ENCODE assay signal across 8 cellular contexts in the genomic region with DNA sequence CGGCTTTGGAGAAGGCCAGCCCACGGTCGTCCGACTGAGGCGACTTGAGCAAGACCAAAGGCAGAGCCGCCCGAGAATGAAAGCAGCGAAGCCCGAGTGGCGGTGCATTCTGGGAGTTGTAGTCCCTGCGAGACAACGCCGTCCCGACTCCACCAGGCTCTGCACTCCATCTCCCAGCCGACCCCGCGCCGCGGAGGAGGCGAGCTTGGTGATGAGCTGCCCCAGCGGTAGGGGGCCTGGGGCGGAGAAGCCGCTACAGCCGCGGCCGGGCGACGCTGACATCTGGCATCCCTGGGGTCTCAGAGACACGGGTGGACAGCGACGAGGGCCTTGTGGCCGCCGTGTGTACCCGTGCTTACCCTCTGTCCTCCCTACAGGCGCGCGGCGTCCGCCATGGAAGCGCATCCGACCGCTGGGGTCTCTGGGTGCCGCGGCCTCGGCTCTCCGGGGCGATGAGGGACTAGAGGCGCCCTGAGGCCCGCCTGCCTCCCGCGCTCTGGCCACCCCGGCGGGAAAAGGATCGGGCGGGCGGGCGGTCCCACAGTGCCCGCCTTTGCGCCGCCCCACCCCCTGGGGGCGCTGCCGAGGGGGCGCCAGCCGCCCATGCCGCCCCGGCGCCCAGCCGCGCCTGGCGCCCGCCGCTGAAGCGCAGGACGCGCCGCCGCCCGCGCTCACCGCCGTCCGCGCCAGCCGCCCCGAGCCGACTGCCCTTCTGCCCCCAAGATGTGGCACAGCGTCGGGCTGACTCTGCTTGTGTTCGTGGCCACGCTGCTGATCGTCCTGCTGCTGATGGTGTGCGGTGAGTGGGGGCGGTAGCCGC.
DNase-seq lines count a peak whose midpoint lies in the region; ATAC-seq lines count a peak whose summit lies in the region.

Gene SMIM13, plus strand, starts transcription at position 244 of the 820 bp plus-strand sequence. Its CDS starts 480 bp downstream, at position 724.

- ATAC-seq in GM19025 (IDR thresholded peaks at IDR 0.05; ENCODE audit: low read depth, unreplicated experiment) (peak; percentile 88), HG03342 (IDR thresholded peaks at IDR 0.05; ENCODE audit: unreplicated experiment) (peak; percentile 89)

- peak; percentile 98 for DNase-seq in AG20443 (ENCODE audit: low spot score)
- peak; percentile 41 for DNase-seq in NCI-H345 treated with DMSO at 0.1 percent for 48 hours (lab: John Stamatoyannopoulos, UW; ENCODE audit: unreplicated experiment)
- peak; percentile 89 to 92 (median 91) for DNase-seq in activated CD4-positive, CD25-positive, alpha-beta regulatory T cell (lab: John Stamatoyannopoulos, UW)
- DNase-seq in central memory CD4-positive, alpha-beta T cell, result peak; percentile 92
- DNase-seq in inferior parietal cortex (ENCODE audit: extremely low spot score), result peak; percentile 98
- DNase-seq in stimulated activated CD4-positive, alpha-beta T cell treated with anti-CD3 and anti-CD28 coated beads, Interleukin-12 subunit alpha, Interleukin-12 subunit beta, amount 100 ng/mL, for 24 hours (ENCODE audit: low read depth in 2 of 2), result peak; percentile 88 to 95

Comparison
In these comparisons a context has a peak if more than half of its experiments do, and no peak if none do; other contexts are left out.
1. Peak in every context shown above with its lines: DNase-seq and ATAC-seq.
2. DNase-seq: peak in every context shown above with its lines; median percentile 98 in AG20443; 98 in inferior parietal cortex; 92 in central memory CD4-positive, alpha-beta T cell; 92 in stimulated activated CD4-positive, alpha-beta T cell treated with anti-CD3 and anti-CD28 coated beads, Interleukin-12 subunit alpha, Interleukin-12 subunit beta, amount 100 ng/mL, for 24 hours; 91 in activated CD4-positive, CD25-positive, alpha-beta regulatory T cell; 41 in NCI-H345 treated with DMSO at 0.1 percent for 48 hours.